Comparison of ENCODE assay signal across 33 cellular contexts in genomic region chr2:206990335-206990734, GRCh38. TPM values are rescaled to one million over a fixed set of nuclear protein-coding genes. Genes with fewer than 3 reads are reported as not detected.
DNase-seq lines count a peak whose midpoint lies in the region; ATAC-seq, FAIRE-seq and TF ChIP-seq lines count a peak whose summit lies in the region.
"Had no signal": no experiment of that assay in that cellular context is flagged by ENCODE, and none has a peak within 500 bp of the region (broad histone marks: within the 10 kb centered on the region; RNA-seq: fewer than 3 reads in every experiment).

No MANE protein-coding gene starts in this region.

- no peaks in the 10 kb centered on the region for H3K4me1 ChIP-seq in astrocyte (ENCODE audit: insufficient read depth, low read length)
- H3K4me1 ChIP-seq: BE2C, SJCRH30 had no signal

- no peak overlapping the region for H3K9ac ChIP-seq in astrocyte (ENCODE audit: low read length)

- TF ChIP-seq CTCF in astrocyte (IDR thresholded peaks at IDR 0.05; ENCODE audit: insufficient read depth, low read depth, low read length) (no peak), fibroblast of mammary gland (conservative IDR thresholded peaks at IDR 0.05; ENCODE audit: control insufficient read depth, insufficient read depth, low read depth, low read length) (no peak)

- H3K4me2 ChIP-seq in astrocyte (ENCODE audit: low read length) = no peak overlapping the region

- H3K27ac ChIP-seq in astrocyte (ENCODE audit: low read depth, low read length) = no peak overlapping the region
- H3K27ac ChIP-seq: 22Rv1, SJCRH30 had no signal

- FAIRE-seq in astrocyte (lab: Jason Lieb, UNC) = no peak
- FAIRE-seq: GM12892, GM19239, HepG2, K562 had no signal

- H3K27me3 ChIP-seq in astrocyte (ENCODE audit: insufficient read depth, low read length) = no peaks in the 10 kb centered on the region
- H3K27me3 ChIP-seq: BE2C, SJCRH30 had no signal

- no peaks in the 10 kb centered on the region for H3K36me3 Mint-ChIP-seq in astrocyte (ENCODE audit: low read depth, unreplicated experiment)
- H3K36me3 Mint-ChIP-seq: CD14-positive monocyte; CD8-positive, alpha-beta memory T cell had no signal

- H3K4me3 Mint-ChIP-seq in astrocyte (ENCODE audit: unreplicated experiment) = no peak overlapping the region
- H3K4me3 Mint-ChIP-seq: CD14-positive monocyte; CD8-positive, alpha-beta memory T cell had no signal

- H4K20me1 ChIP-seq in astrocyte (ENCODE audit: insufficient read depth, low read length) = no peaks in the 10 kb centered on the region

- no peak overlapping the region for H3K27ac Mint-ChIP-seq in astrocyte (ENCODE audit: unreplicated experiment)
- H3K27ac Mint-ChIP-seq: CD14-positive monocyte; CD8-positive, alpha-beta memory T cell had no signal

- no peaks in the 10 kb centered on the region for H3K36me3 ChIP-seq in astrocyte (ENCODE audit: insufficient read depth, low read length)
- H3K36me3 ChIP-seq: BE2C, SJCRH30 had no signal

- H3K9me3 ChIP-seq in astrocyte (ENCODE audit: insufficient read depth, low read depth, low read length) = no peaks in the 10 kb centered on the region
- H3K9me3 ChIP-seq: BE2C, SJCRH30 had no signal

- H3K9me3 Mint-ChIP-seq in astrocyte (ENCODE audit: unreplicated experiment) = peaks cover 5% of the 10 kb centered on the region

- H3K27me3 Mint-ChIP-seq in astrocyte (ENCODE audit: low read depth, unreplicated experiment) = no peaks in the 10 kb centered on the region

- DNase-seq in Ammon's horn (ENCODE audit: low spot score) = peak; percentile 47
- DNase-seq in astrocyte (ENCODE audit: low read depth) = peak; percentile 38
- peak; percentile 20 for DNase-seq in fibroblast of mammary gland (ENCODE audit: low read depth)
- peak; percentile 41 for DNase-seq in left kidney (ENCODE audit: low read depth, low spot score)
- no peak for DNase-seq in LoVo (ENCODE audit: low spot score)
- DNase-seq in glomerular visceral epithelial cell (ENCODE audit: extremely low spot score) = no peak
- DNase-seq: BE2C; CD8-positive, alpha-beta memory T cell; DMS79 treated with DMSO at 0.1 percent for 48 hours; GF-D8; Kasumi-1; MV-4-11; NCI-H1105; NCI-H1436 treated with DMSO at 0.1 percent for 48 hours; NCI-H187 treated with DMSO at 0.1 percent for 48 hours; NCI-H2107; NCI-H446; NCI-H524 treated with DMSO at 0.1 percent for 48 hours; NCI-H774; PC-3; SJCRH30 had no signal

- no peak overlapping the region for H3K4me3 ChIP-seq in astrocyte (ENCODE audit: insufficient read depth, low read depth, low read length)
- H3K4me3 ChIP-seq in fibroblast of mammary gland (ENCODE audit: control insufficient read depth, low read depth, low read length) = no peak overlapping the region
- H3K4me3 ChIP-seq: K562, SJCRH30 had no signal

- no peak overlapping the region for H2AFZ ChIP-seq in astrocyte (ENCODE audit: low read depth, low read length)

- ATAC-seq in GM21360 (IDR thresholded peaks at IDR 0.05; ENCODE audit: unreplicated experiment) = no peak
- ATAC-seq in GM18867 (IDR thresholded peaks at IDR 0.05; ENCODE audit: unreplicated experiment) = no peak
- ATAC-seq: HCT116, HepG2, K562, PC-3 had no signal

- H3K79me2 ChIP-seq in astrocyte (ENCODE audit: insufficient read depth, low read length) = no peaks in the 10 kb centered on the region

- H3K4me1 Mint-ChIP-seq in astrocyte (ENCODE audit: low read depth, unreplicated experiment) = peaks cover 10% of the 10 kb centered on the region

RNA-seq across cellular contexts. Expression of gene CPO, which starts 51.0 kb away (rescaled TPM):
- total RNA-seq in astrocyte = not detected in 2 replicates
- total RNA-seq: H4, HepG2, HT1080, K562, MCF 10A, PC-3, SJCRH30 had no signal

Comparison
In these comparisons a context has a peak if more than half of its experiments do, and no peak if none do; other contexts are left out.
1. DNase-seq: peak in Ammon's horn (single experiment), astrocyte (single experiment), fibroblast of mammary gland (single experiment) and left kidney (single experiment); none in LoVo (single experiment) and glomerular visceral epithelial cell (single experiment).